Comparison of ENCODE assay signal across 15 cellular contexts in genomic region chr19:1230585-1231489, GRCh38. TPM values are rescaled to one million over a fixed set of nuclear protein-coding genes. Genes with fewer than 3 reads are reported as not detected.
DNase-seq lines count a peak whose midpoint lies in the region; ATAC-seq, FAIRE-seq and TF ChIP-seq lines count a peak whose summit lies in the region.
"Had no signal": no experiment of that assay in that cellular context is flagged by ENCODE, and none has a peak within 500 bp of the region (broad histone marks: within the 10 kb centered on the region; RNA-seq: fewer than 3 reads in every experiment).

No MANE protein-coding gene starts in this region.

- no peaks in the 10 kb centered on the region for H3K79me1 ChIP-seq in trophoblast cell (ENCODE audit: low read length)

- peaks cover 3% of the 10 kb centered on the region for H3K27me3 Mint-ChIP-seq in HFFc6 (ENCODE audit: insufficient read depth)

- no peak overlapping the region for H3K27ac Mint-ChIP-seq in HFFc6

- H3K27ac ChIP-seq in HepG2 (ENCODE audit: extremely low read length, insufficient read depth, low read length) (no peak overlapping the region), right lobe of liver (no peak overlapping the region), trophoblast cell (ENCODE audit: low read depth, low read length) (no peak overlapping the region)

- no peak overlapping the region for H2BK12ac ChIP-seq in trophoblast cell (ENCODE audit: low read length)

- H3K4me3 ChIP-seq in HepG2 (replicated peaks in 1 of 3; ENCODE audit: insufficient read depth in 1 of 3, low read depth in 2 of 3, low read length in 3 of 3) (no peak overlapping the region), right lobe of liver (no peak overlapping the region), cardiac fibroblast (replicated peaks in 1 of 2; ENCODE audit: low read depth in 2 of 2, low read length in 2 of 2) (no peak overlapping the region), trophoblast cell (ENCODE audit: low read depth, low read length) (peak overlapping the region; percentile 16)
- H3K4me3 ChIP-seq: MG63 had no signal

- TF ChIP-seq RAD21 in HepG2 (CRISPR knock-in tag; IDR thresholded peaks at IDR 0.05) = no peak

- ATAC-seq in HepG2 (no peak), right lobe of liver (no peak), GM18505 (IDR thresholded peaks at IDR 0.05; ENCODE audit: unreplicated experiment) (no peak), GM19452 (IDR thresholded peaks at IDR 0.05; ENCODE audit: unreplicated experiment) (no peak)

- 91% methylated on average over 26 of the region's 45 CpGs for WGBS in HepG2 (ENCODE audit: low lambda C conversion rate)
- 58% methylated on average over 6 of the region's 45 CpGs for WGBS in right lobe of liver (ENCODE audit: insufficient coverage, low coverage, low lambda C conversion rate, missing lambda C conversion rate)
- WGBS in trophoblast cell (ENCODE audit: extremely low coverage, insufficient coverage, insufficient read length) = no CpG with 5 or more reads among the region's 45 CpGs

- H3K9me3 Mint-ChIP-seq in HFFc6 = no peaks in the 10 kb centered on the region

- H2BK120ac ChIP-seq in trophoblast cell (ENCODE audit: insufficient read depth, low read length, poor library complexity) = no peak overlapping the region

- no peak overlapping the region for H3K23ac ChIP-seq in trophoblast cell (ENCODE audit: low read length)

- POLR2A ChIA-PET in HepG2 (lab: Yijun Ruan, JAX) = interaction anchor here (0.5 kb wide), 1 partner anchor 633 kb away, joined by 3 read pairs; no protein-coding TSS in a partner anchor

- H2AK5ac ChIP-seq in trophoblast cell (ENCODE audit: low read length) = no peak overlapping the region

- TF ChIP-seq POLR2A in HepG2 (IDR thresholded peaks at IDR 0.05; ENCODE audit: insufficient read depth in 1 of 2, low read depth in 2 of 2, low read length in 2 of 2) (no peak), right lobe of liver (IDR thresholded peaks at IDR 0.05) (no peak), GM18505 (IDR thresholded peaks at IDR 0.05; ENCODE audit: borderline replicate concordance, extremely low read depth, insufficient read depth, insufficient read length) (no peak)

- no peak overlapping the region for H4K12ac ChIP-seq in trophoblast cell (ENCODE audit: low read depth, low read length)

- peaks cover 6% of the 10 kb centered on the region; the same call in 1 of the 2 replicates for H3K4me1 Mint-ChIP-seq in HFFc6 (ENCODE audit: low read depth)

- H2AFZ ChIP-seq in HepG2 (ENCODE audit: low read length) (no peak overlapping the region), trophoblast cell (ENCODE audit: insufficient read depth, low read length, poor library complexity) (no peak overlapping the region)

- TF ChIP-seq EP300 in HepG2 (IDR thresholded peaks at IDR 0.05; ENCODE audit: low read depth in 2 of 2, low read length in 2 of 2) (no peak), HepG2 (CRISPR knock-in tag; IDR thresholded peaks at IDR 0.05; ENCODE audit: borderline replicate concordance) (no peak)

- H3K79me2 ChIP-seq in HepG2 (ENCODE audit: insufficient read depth, low read length) = no peaks in the 10 kb centered on the region
- H3K79me2 ChIP-seq in trophoblast cell (ENCODE audit: control insufficient read depth, insufficient read depth, low read length, poor library complexity) = no peaks in the 10 kb centered on the region

- no peak overlapping the region for H3K18ac ChIP-seq in trophoblast cell (ENCODE audit: low read length)

- H3K4ac ChIP-seq in trophoblast cell (ENCODE audit: low read depth, low read length) = no peak overlapping the region

- H4K20me1 ChIP-seq in HepG2 (ENCODE audit: insufficient read depth, low read length) = no peaks in the 10 kb centered on the region

- BruUV-seq in HepG2 (replicated peaks; lab: Mats Ljungman, UMichigan) = no TSS peak

- H3K4me2 ChIP-seq in HepG2 (ENCODE audit: low read depth, low read length) (no peak overlapping the region), trophoblast cell (ENCODE audit: low read length) (no peak overlapping the region)

- no peak overlapping the region for H3K4me3 Mint-ChIP-seq in HFFc6

- no peaks in the 10 kb centered on the region for H3K36me3 Mint-ChIP-seq in HFFc6 (ENCODE audit: low read depth)

- intact Hi-C loops in HepG2 (cut with micrococcal nuclease; ENCODE audit: unreplicated experiment) (no loop called here), right lobe of liver (cut with DNase I) (no loop called here)

- H4K91ac ChIP-seq in trophoblast cell (ENCODE audit: low read depth, low read length) = no peak overlapping the region

- no peak for DNase-seq in HepG2 (ENCODE audit: low spot score)
- no peak for DNase-seq in right lobe of liver
- no peak for DNase-seq in HFFc6
- no peak for DNase-seq in cardiac fibroblast (ENCODE audit: low read depth in 2 of 2)
- no peak for DNase-seq in trophoblast cell
- no peak for DNase-seq in NCI-H748 treated with DMSO at 0.1 percent for 48 hours (lab: John Stamatoyannopoulos, UW)
- DNase-seq: DMS79, MG63, NCI-H1105, NCI-H1694 treated with DMSO at 0.1 percent for 48 hours, NCI-H345, NCI-H526 treated with DMSO at 0.1 percent for 48 hours, Right ventricle myocardium superior had no signal

- H3K4me1 ChIP-seq in HepG2 (ENCODE audit: insufficient read depth, low read length) (peaks cover 24% of the 10 kb centered on the region), right lobe of liver (no peaks in the 10 kb centered on the region), trophoblast cell (ENCODE audit: control insufficient read depth in 1 of 2, insufficient read depth in 2 of 2, low read length in 2 of 2) (peaks cover 4 to 12% of the 10 kb centered on the region in 2 experiments)

- no peak overlapping the region for H3K14ac ChIP-seq in trophoblast cell (ENCODE audit: low read length)

- in situ Hi-C loops in HepG2 (cut with HindIII; ENCODE audit: extremely low pct_ligation_motif_present, low pct_unique_long_range_greater_than_20kb) = no loop called here

- H3K36me3 ChIP-seq in HepG2 (replicated peaks in 1 of 2; ENCODE audit: control insufficient read depth in 1 of 2, insufficient read depth in 2 of 2, low read length in 2 of 2) (peaks cover 4% of the 10 kb centered on the region in 2 experiments; a peak in 2 of 5 replicates), right lobe of liver (peaks cover 0 to 6% (median under 1%) of the 10 kb centered on the region in 4 donors), trophoblast cell (ENCODE audit: control insufficient read depth in 1 of 2, insufficient read depth in 2 of 2, low read length in 2 of 2) (peaks cover 56 to 65% of the 10 kb centered on the region in 2 experiments)
- H3K36me3 ChIP-seq: MG63 had no signal

- no peak overlapping the region for H2BK5ac ChIP-seq in trophoblast cell (ENCODE audit: low read depth, low read length, poor library complexity)

- H3K27me3 ChIP-seq in HepG2 (ENCODE audit: control insufficient read depth in 1 of 2, insufficient read depth in 2 of 2, low read length in 2 of 2) = no peaks in the 10 kb centered on the region
- no peaks in the 10 kb centered on the region for H3K27me3 ChIP-seq in right lobe of liver
- H3K27me3 ChIP-seq in trophoblast cell (ENCODE audit: insufficient read depth, low read length) = no peaks in the 10 kb centered on the region
- H3K27me3 ChIP-seq: MG63 had no signal

- no peak overlapping the region for H4K8ac ChIP-seq in trophoblast cell (ENCODE audit: low read depth, low read length)

- H3K9ac ChIP-seq in HepG2 (ENCODE audit: insufficient read depth, low read depth, low read length) (no peak overlapping the region), trophoblast cell (ENCODE audit: low read length) (no peak overlapping the region)

- no peak for FAIRE-seq in HepG2 (lab: Jason Lieb, UNC)

- CTCF ChIA-PET in HepG2 (lab: Yijun Ruan, JAX; ENCODE audit: low intra/inter-chr PET ratio, low total read pairs) = no interaction called here

- no peak for TF ChIP-seq CTCF in HepG2 (CRISPR knock-in tag; IDR thresholded peaks at IDR 0.05)
- TF ChIP-seq CTCF in right lobe of liver (IDR thresholded peaks at IDR 0.05) = no peak
- TF ChIP-seq CTCF in HFFc6 (IDR thresholded peaks at IDR 0.05) = peak; percentile 28
- TF ChIP-seq CTCF in cardiac fibroblast (IDR thresholded peaks at IDR 0.05; ENCODE audit: low read depth, low read length) = peak; percentile 1

- H3K9me3 ChIP-seq in HepG2 (ENCODE audit: low read length) = no peaks in the 10 kb centered on the region
- no peaks in the 10 kb centered on the region for H3K9me3 ChIP-seq in right lobe of liver
- peaks cover 2% of the 10 kb centered on the region for H3K9me3 ChIP-seq in trophoblast cell (ENCODE audit: insufficient read depth, low read depth, low read length)
- H3K9me3 ChIP-seq: MG63 had no signal

RNA-seq across cellular contexts. Expression of gene CBARP, which starts 7.0 kb away (rescaled TPM):
- total RNA-seq in HepG2 (2016; rRNA removed; fragmentation: Illumina TruSeq; extraction: Trizol) = 0.27 and 1.2 TPM in 2 replicates
- 1.1 and 1.3 TPM in 2 replicates for total RNA-seq in HepG2 (2016; cell fraction: cytosol; rRNA removed; fragmentation: Illumina TruSeq; extraction: Trizol; ENCODE audit: low read depth)
- total RNA-seq in HepG2 (2016; cell fraction: insoluble cytoplasmic fraction; rRNA removed; fragmentation: Illumina TruSeq; extraction: Trizol) = 0.82 and 1.8 TPM in 2 replicates
- 1.1 and 1.8 TPM in 2 replicates for total RNA-seq in HepG2 (2016; cell fraction: membrane; rRNA removed; fragmentation: Illumina TruSeq; extraction: Trizol)
- 0.88 and 1.8 TPM in 2 replicates for total RNA-seq in HepG2 (2016; cell fraction: nucleus; rRNA removed; fragmentation: Illumina TruSeq; extraction: Trizol)
- 1.4 and 2.8 TPM in 2 replicates for polyA plus RNA-seq in HepG2 (2011; rRNA removed)
- 1.0 and 2.2 TPM in 2 replicates for polyA plus RNA-seq in HepG2 (2011; cell fraction: cytosol; rRNA removed)
- polyA plus RNA-seq in HepG2 (2011; cell fraction: nucleus; rRNA removed) = 12.5 TPM in 2 replicates
- polyA plus RNA-seq in HepG2 (2012) = 1.1 and 1.9 TPM in 2 replicates
- polyA plus RNA-seq in HepG2 (2016; cell fraction: cytosol; fragmentation: Illumina TruSeq; extraction: Trizol; ENCODE audit: low read depth) = 0.58 and 0.73 TPM in 2 replicates
- 0.82 and 1.5 TPM in 2 replicates for polyA plus RNA-seq in HepG2 (2016; cell fraction: insoluble cytoplasmic fraction; fragmentation: Illumina TruSeq; extraction: Trizol; ENCODE audit: low read depth)
- polyA plus RNA-seq in HepG2 (2016; cell fraction: membrane; fragmentation: Illumina TruSeq; extraction: Trizol; ENCODE audit: low read depth) = 2.0 and 2.4 TPM in 2 replicates
- 6.5 and 7.2 TPM in 2 replicates for polyA plus RNA-seq in HepG2 (2016; cell fraction: nucleus; fragmentation: Illumina TruSeq; extraction: Trizol; ENCODE audit: insufficient read depth, low read depth)
- polyA minus RNA-seq in HepG2 (2011; rRNA and poly(A)+ RNA removed; ENCODE audit: low replicate concordance) = 0.21 and 2.3 TPM in 2 replicates
- polyA minus RNA-seq in HepG2 (2011; cell fraction: cytosol; rRNA and poly(A)+ RNA removed) = 1.3 and 1.7 TPM in 2 replicates
- polyA minus RNA-seq in HepG2 (2011; cell fraction: nucleus; rRNA and poly(A)+ RNA removed) = 0.90 and 2.0 TPM in 2 replicates
- under 1 TPM; 0.15 to 0.62 (median 0.31) TPM for total RNA-seq in right lobe of liver
- 10 to 100 TPM in 1 of 6 experiments, 1 to 10 TPM in 5; 7.6 to 12.7 (median 8.6) TPM for total RNA-seq in HFFc6 (2021; fragmentation: NEBNext Ultra II Directional; extraction: Animal tissue kit (Norgen Biotek cat#: 25700))
- 3.7 and 4.2 TPM in 2 replicates for polyA plus RNA-seq in trophoblast cell (2013)

RNA-seq across cellular contexts. Expression of gene ATP5F1D, which starts 10.7 kb away (rescaled TPM):
- total RNA-seq in HepG2 (2016; rRNA removed; fragmentation: Illumina TruSeq; extraction: Trizol) = 78.7 and 88.0 TPM in 2 replicates
- total RNA-seq in HepG2 (2016; cell fraction: cytosol; rRNA removed; fragmentation: Illumina TruSeq; extraction: Trizol; ENCODE audit: low read depth) = 72.7 and 79.4 TPM in 2 replicates
- total RNA-seq in HepG2 (2016; cell fraction: insoluble cytoplasmic fraction; rRNA removed; fragmentation: Illumina TruSeq; extraction: Trizol) = 80.1 and 93.1 TPM in 2 replicates
- total RNA-seq in HepG2 (2016; cell fraction: membrane; rRNA removed; fragmentation: Illumina TruSeq; extraction: Trizol) = 72.8 and 84.2 TPM in 2 replicates
- total RNA-seq in HepG2 (2016; cell fraction: nucleus; rRNA removed; fragmentation: Illumina TruSeq; extraction: Trizol) = 40.6 and 53.8 TPM in 2 replicates
- polyA plus RNA-seq in HepG2 (2011; rRNA removed) = 39.4 and 49.3 TPM in 2 replicates
- polyA plus RNA-seq in HepG2 (2011; cell fraction: cytosol; rRNA removed) = 61.0 and 112 TPM in 2 replicates
- polyA plus RNA-seq in HepG2 (2011; cell fraction: nucleus; rRNA removed) = 105 and 111 TPM in 2 replicates
- 67.0 and 70.9 TPM in 2 replicates for polyA plus RNA-seq in HepG2 (2012)
- polyA plus RNA-seq in HepG2 (2016; cell fraction: cytosol; fragmentation: Illumina TruSeq; extraction: Trizol; ENCODE audit: low read depth) = 126 and 135 TPM in 2 replicates
- polyA plus RNA-seq in HepG2 (2016; cell fraction: insoluble cytoplasmic fraction; fragmentation: Illumina TruSeq; extraction: Trizol; ENCODE audit: low read depth) = 131 and 155 TPM in 2 replicates
- 112 and 121 TPM in 2 replicates for polyA plus RNA-seq in HepG2 (2016; cell fraction: membrane; fragmentation: Illumina TruSeq; extraction: Trizol; ENCODE audit: low read depth)
- polyA plus RNA-seq in HepG2 (2016; cell fraction: nucleus; fragmentation: Illumina TruSeq; extraction: Trizol; ENCODE audit: insufficient read depth, low read depth) = 129 and 134 TPM in 2 replicates
- 60.5 and 86.6 TPM in 2 replicates for polyA minus RNA-seq in HepG2 (2011; rRNA and poly(A)+ RNA removed; ENCODE audit: low replicate concordance)
- 53.6 and 68.0 TPM in 2 replicates for polyA minus RNA-seq in HepG2 (2011; cell fraction: cytosol; rRNA and poly(A)+ RNA removed)
- polyA minus RNA-seq in HepG2 (2011; cell fraction: nucleus; rRNA and poly(A)+ RNA removed) = 14.7 and 18.9 TPM in 2 replicates
- total RNA-seq in right lobe of liver = 100 to 1,000 TPM in 5 of 6 experiments, 10 to 100 TPM in 1; 98.1 to 240 (median 137) TPM
- total RNA-seq in HFFc6 (2021; fragmentation: NEBNext Ultra II Directional; extraction: Animal tissue kit (Norgen Biotek cat#: 25700)) = 100 to 1,000 TPM; 190 to 243 (median 217) TPM
- polyA plus RNA-seq in trophoblast cell (2013) = 106 and 107 TPM in 2 replicates

RNA-seq across cellular contexts. Expression of gene MIDN, which starts 17.5 kb away (rescaled TPM):
- total RNA-seq in HepG2 (2016; rRNA removed; fragmentation: Illumina TruSeq; extraction: Trizol) (8.4 and 10.7 TPM in 2 replicates), right lobe of liver (10 to 100 TPM; 22.3 to 55.1 (median 29.3) TPM)
- 6.5 and 7.9 TPM in 2 replicates for total RNA-seq in HepG2 (2016; cell fraction: cytosol; rRNA removed; fragmentation: Illumina TruSeq; extraction: Trizol; ENCODE audit: low read depth)
- 8.9 and 11.0 TPM in 2 replicates for total RNA-seq in HepG2 (2016; cell fraction: insoluble cytoplasmic fraction; rRNA removed; fragmentation: Illumina TruSeq; extraction: Trizol)
- total RNA-seq in HepG2 (2016; cell fraction: membrane; rRNA removed; fragmentation: Illumina TruSeq; extraction: Trizol) = 14.1 and 14.8 TPM in 2 replicates
- 17.3 and 19.0 TPM in 2 replicates for total RNA-seq in HepG2 (2016; cell fraction: nucleus; rRNA removed; fragmentation: Illumina TruSeq; extraction: Trizol)
- polyA plus RNA-seq in HepG2 (2011; rRNA removed) = 18.0 and 19.6 TPM in 2 replicates
- polyA plus RNA-seq in HepG2 (2011; cell fraction: cytosol; rRNA removed) = 14.8 and 17.8 TPM in 2 replicates
- polyA plus RNA-seq in HepG2 (2011; cell fraction: nucleus; rRNA removed) = 116 and 135 TPM in 2 replicates
- polyA plus RNA-seq in HepG2 (2012) = 27.5 and 28.1 TPM in 2 replicates
- 2.7 and 3.3 TPM in 2 replicates for polyA plus RNA-seq in HepG2 (2016; cell fraction: cytosol; fragmentation: Illumina TruSeq; extraction: Trizol; ENCODE audit: low read depth)
- 30.9 and 43.0 TPM in 2 replicates for polyA plus RNA-seq in HepG2 (2016; cell fraction: insoluble cytoplasmic fraction; fragmentation: Illumina TruSeq; extraction: Trizol; ENCODE audit: low read depth)
- 10.2 and 10.3 TPM in 2 replicates for polyA plus RNA-seq in HepG2 (2016; cell fraction: membrane; fragmentation: Illumina TruSeq; extraction: Trizol; ENCODE audit: low read depth)
- 76.5 and 77.9 TPM in 2 replicates for polyA plus RNA-seq in HepG2 (2016; cell fraction: nucleus; fragmentation: Illumina TruSeq; extraction: Trizol; ENCODE audit: insufficient read depth, low read depth)
- polyA minus RNA-seq in HepG2 (2011; rRNA and poly(A)+ RNA removed; ENCODE audit: low replicate concordance) = 14.0 and 39.5 TPM in 2 replicates
- 42.7 and 47.0 TPM in 2 replicates for polyA minus RNA-seq in HepG2 (2011; cell fraction: cytosol; rRNA and poly(A)+ RNA removed)
- 36.8 and 48.0 TPM in 2 replicates for polyA minus RNA-seq in HepG2 (2011; cell fraction: nucleus; rRNA and poly(A)+ RNA removed)
- 10 to 100 TPM; 58.4 to 73.3 (median 67.4) TPM for total RNA-seq in HFFc6 (2021; fragmentation: NEBNext Ultra II Directional; extraction: Animal tissue kit (Norgen Biotek cat#: 25700))
- polyA plus RNA-seq in trophoblast cell (2013) = 159 and 165 TPM in 2 replicates

RNA-seq across cellular contexts. Expression of gene STK11, which starts 25.3 kb away (rescaled TPM):
- total RNA-seq in HepG2 (2016; rRNA removed; fragmentation: Illumina TruSeq; extraction: Trizol) (28.4 and 43.6 TPM in 2 replicates), right lobe of liver (10 to 100 TPM; 23.8 to 34.0 (median 29.5) TPM)
- total RNA-seq in HepG2 (2016; cell fraction: cytosol; rRNA removed; fragmentation: Illumina TruSeq; extraction: Trizol; ENCODE audit: low read depth) = 18.3 and 20.2 TPM in 2 replicates
- total RNA-seq in HepG2 (2016; cell fraction: insoluble cytoplasmic fraction; rRNA removed; fragmentation: Illumina TruSeq; extraction: Trizol) = 23.3 and 42.4 TPM in 2 replicates
- total RNA-seq in HepG2 (2016; cell fraction: membrane; rRNA removed; fragmentation: Illumina TruSeq; extraction: Trizol) = 47.5 and 49.4 TPM in 2 replicates
- 33.1 and 35.0 TPM in 2 replicates for total RNA-seq in HepG2 (2016; cell fraction: nucleus; rRNA removed; fragmentation: Illumina TruSeq; extraction: Trizol)
- polyA plus RNA-seq in HepG2 (2011; rRNA removed) = 27.5 and 40.8 TPM in 2 replicates
- polyA plus RNA-seq in HepG2 (2011; cell fraction: cytosol; rRNA removed) = 31.3 and 45.7 TPM in 2 replicates
- polyA plus RNA-seq in HepG2 (2011; cell fraction: nucleus; rRNA removed) = 143 and 178 TPM in 2 replicates
- polyA plus RNA-seq in HepG2 (2012) = 38.3 and 41.3 TPM in 2 replicates
- 12.4 and 14.0 TPM in 2 replicates for polyA plus RNA-seq in HepG2 (2016; cell fraction: cytosol; fragmentation: Illumina TruSeq; extraction: Trizol; ENCODE audit: low read depth)
- 24.8 and 28.5 TPM in 2 replicates for polyA plus RNA-seq in HepG2 (2016; cell fraction: insoluble cytoplasmic fraction; fragmentation: Illumina TruSeq; extraction: Trizol; ENCODE audit: low read depth)
- 31.5 and 34.3 TPM in 2 replicates for polyA plus RNA-seq in HepG2 (2016; cell fraction: membrane; fragmentation: Illumina TruSeq; extraction: Trizol; ENCODE audit: low read depth)
- polyA plus RNA-seq in HepG2 (2016; cell fraction: nucleus; fragmentation: Illumina TruSeq; extraction: Trizol; ENCODE audit: insufficient read depth, low read depth) = 76.9 and 78.9 TPM in 2 replicates
- 2.2 and 54.9 TPM in 2 replicates for polyA minus RNA-seq in HepG2 (2011; rRNA and poly(A)+ RNA removed; ENCODE audit: low replicate concordance)
- polyA minus RNA-seq in HepG2 (2011; cell fraction: cytosol; rRNA and poly(A)+ RNA removed) = 24.1 and 27.3 TPM in 2 replicates
- polyA minus RNA-seq in HepG2 (2011; cell fraction: nucleus; rRNA and poly(A)+ RNA removed) = 21.8 and 30.2 TPM in 2 replicates
- 10 to 100 TPM; 52.9 to 59.1 (median 56.7) TPM for total RNA-seq in HFFc6 (2021; fragmentation: NEBNext Ultra II Directional; extraction: Animal tissue kit (Norgen Biotek cat#: 25700))
- 32.9 and 33.1 TPM in 2 replicates for polyA plus RNA-seq in trophoblast cell (2013)

RNA-seq across cellular contexts. Expression of gene CIRBP, which starts 38.3 kb away (rescaled TPM):
- total RNA-seq in HepG2 (2016; rRNA removed; fragmentation: Illumina TruSeq; extraction: Trizol) (133 and 135 TPM in 2 replicates), right lobe of liver (100 to 1,000 TPM in 2 of 6 experiments, 10 to 100 TPM in 4; 69.2 to 111 (median 89.5) TPM)
- total RNA-seq in HepG2 (2016; cell fraction: cytosol; rRNA removed; fragmentation: Illumina TruSeq; extraction: Trizol; ENCODE audit: low read depth) = 96.6 and 116 TPM in 2 replicates
- total RNA-seq in HepG2 (2016; cell fraction: insoluble cytoplasmic fraction; rRNA removed; fragmentation: Illumina TruSeq; extraction: Trizol) = 122 and 153 TPM in 2 replicates
- 83.7 and 88.2 TPM in 2 replicates for total RNA-seq in HepG2 (2016; cell fraction: membrane; rRNA removed; fragmentation: Illumina TruSeq; extraction: Trizol)
- total RNA-seq in HepG2 (2016; cell fraction: nucleus; rRNA removed; fragmentation: Illumina TruSeq; extraction: Trizol) = 100 and 108 TPM in 2 replicates
- polyA plus RNA-seq in HepG2 (2011; rRNA removed) = 140 and 177 TPM in 2 replicates
- polyA plus RNA-seq in HepG2 (2011; cell fraction: cytosol; rRNA removed) = 120 and 152 TPM in 2 replicates
- polyA plus RNA-seq in HepG2 (2011; cell fraction: nucleus; rRNA removed) = 887 and 1,037 TPM in 2 replicates
- 154 and 221 TPM in 2 replicates for polyA plus RNA-seq in HepG2 (2012)
- 39.2 and 45.5 TPM in 2 replicates for polyA plus RNA-seq in HepG2 (2016; cell fraction: cytosol; fragmentation: Illumina TruSeq; extraction: Trizol; ENCODE audit: low read depth)
- polyA plus RNA-seq in HepG2 (2016; cell fraction: insoluble cytoplasmic fraction; fragmentation: Illumina TruSeq; extraction: Trizol; ENCODE audit: low read depth) = 156 and 182 TPM in 2 replicates
- 63.6 and 72.0 TPM in 2 replicates for polyA plus RNA-seq in HepG2 (2016; cell fraction: membrane; fragmentation: Illumina TruSeq; extraction: Trizol; ENCODE audit: low read depth)
- polyA plus RNA-seq in HepG2 (2016; cell fraction: nucleus; fragmentation: Illumina TruSeq; extraction: Trizol; ENCODE audit: insufficient read depth, low read depth) = 293 and 318 TPM in 2 replicates
- 38.8 and 49.7 TPM in 2 replicates for polyA minus RNA-seq in HepG2 (2011; rRNA and poly(A)+ RNA removed; ENCODE audit: low replicate concordance)
- 32.8 and 38.9 TPM in 2 replicates for polyA minus RNA-seq in HepG2 (2011; cell fraction: cytosol; rRNA and poly(A)+ RNA removed)
- polyA minus RNA-seq in HepG2 (2011; cell fraction: nucleus; rRNA and poly(A)+ RNA removed) = 106 and 131 TPM in 2 replicates
- total RNA-seq in HFFc6 (2021; fragmentation: NEBNext Ultra II Directional; extraction: Animal tissue kit (Norgen Biotek cat#: 25700)) = 100 to 1,000 TPM; 160 to 243 (median 190) TPM
- polyA plus RNA-seq in trophoblast cell (2013) = 116 and 120 TPM in 2 replicates

Comparison
In these comparisons a context has a peak if more than half of its experiments do, and no peak if none do; other contexts are left out.
1. CTCF ChIP-seq: peak in HFFc6 (single experiment) and cardiac fibroblast (single experiment); none in HepG2 (single experiment) and right lobe of liver (0 of 4).